In genomic region chr2:179059026-179059680, GRCh38 we compare ENCODE assay signal across 1 cellular context.
TF ChIP-seq lines count a peak whose summit lies in the region.

No MANE protein-coding gene starts in this region.

TF ChIP-seq in GM12878, 131 proteins besides CTCF, POLR2A, EP300 and RAD21 (continued from another document):
- TF ChIP-seq ZNF687 (IDR thresholded peaks at IDR 0.05) (0 out of 2 replicates have a peak, but pooled peaks have one; percentile 9), MEF2A (IDR thresholded peaks at IDR 0.05; ENCODE audit: insufficient read depth, low read depth, low read length) (0 out of 2 replicates have a peak, but pooled peaks have one; percentile 9), JUNB (IDR thresholded peaks at IDR 0.05) (no peak), SPI1 (IDR thresholded peaks at IDR 0.05; ENCODE audit: borderline replicate concordance, insufficient read depth, low read depth, low read length) (peak; percentile 91), MTA2 (IDR thresholded peaks at IDR 0.05; ENCODE audit: low read depth) (0 out of 2 replicates have a peak, but pooled peaks have one; percentile 52), IKZF1 (conservative IDR thresholded peaks at IDR 0.05) (0 out of 2 replicates have a peak, but pooled peaks have one; percentile 25), ATF2 (IDR thresholded peaks at IDR 0.05; ENCODE audit: low read length) (peak; percentile 34), SMARCA5 (IDR thresholded peaks at IDR 0.05) (no peak), FOS (IDR thresholded peaks at IDR 0.05; ENCODE audit: borderline replicate concordance, extremely low read depth, insufficient read length) (no peak), SUPT20H (IDR thresholded peaks at IDR 0.05; ENCODE audit: borderline replicate concordance, control insufficient read depth, low read depth, low read length) (no peak), SP1 (IDR thresholded peaks at IDR 0.05; ENCODE audit: low read depth, low read length) (no peak), ESRRA (IDR thresholded peaks at IDR 0.05; ENCODE audit: low read length) (no peak), ZBTB33 (IDR thresholded peaks at IDR 0.05) (no peak), IKZF2 (IDR thresholded peaks at IDR 0.05) (peak; percentile 65 to 69; a peak in 3 of 4 replicates), FOXM1 (IDR thresholded peaks at IDR 0.05; ENCODE audit: low read depth, low read length) (peak; percentile 60; the same call in 1 of the 2 replicates), NFIC (IDR thresholded peaks at IDR 0.05; ENCODE audit: low read depth, low read length) (peak; percentile 53; the same call in 1 of the 2 replicates), ATF3 (IDR thresholded peaks at IDR 0.05; ENCODE audit: borderline replicate concordance, extremely low read depth, low read depth, low read length) (no peak), NR2F1 (conservative IDR thresholded peaks at IDR 0.05) (0 out of 2 replicates have a peak, but pooled peaks have one; percentile 19), DPF2 (IDR thresholded peaks at IDR 0.05) (0 out of 2 replicates have a peak, but pooled peaks have one; percentile 54), TCF7 (IDR thresholded peaks at IDR 0.05; ENCODE audit: borderline replicate concordance) (peak; percentile 76), ETV6 (conservative IDR thresholded peaks at IDR 0.05 in 1 of 2, IDR thresholded peaks at IDR 0.05 in 1 of 2; ENCODE audit: borderline replicate concordance in 1 of 2, low read depth in 1 of 2) (no peak)
